22 cellular contexts compared by ENCODE assay signal in genomic region chr6:150662814-150663213, GRCh38.
DNase-seq lines count a peak whose midpoint lies in the region; ATAC-seq and TF ChIP-seq lines count a peak whose summit lies in the region.
"Had no signal": no experiment of that assay in that cellular context is flagged by ENCODE, and none has a peak within 500 bp of the region (broad histone marks: within the 10 kb centered on the region; RNA-seq: fewer than 3 reads in every experiment).

No MANE protein-coding gene starts in this region.

- H3K36me3 Mint-ChIP-seq in nephron (ENCODE audit: low read depth), result peaks cover 34% of the 10 kb centered on the region
- H3K36me3 Mint-ChIP-seq: CD14-positive monocyte; CD4-positive, alpha-beta memory T cell had no signal

- H3K27me3 ChIP-seq in liver (ENCODE audit: control insufficient read depth in 4 of 4, insufficient read depth in 4 of 4, low read length in 3 of 4) (no peaks in the 10 kb centered on the region), osteoblast (ENCODE audit: insufficient read depth, low read length) (peaks cover 2% of the 10 kb centered on the region)
- H3K27me3 ChIP-seq: BLaER1 had no signal

- no peaks in the 10 kb centered on the region for H3K4me1 ChIP-seq in liver (ENCODE audit: control insufficient read depth in 4 of 4, insufficient read depth in 4 of 4, low read length in 3 of 4)
- H3K4me1 ChIP-seq in osteoblast (ENCODE audit: insufficient read depth, low read length), result no peaks in the 10 kb centered on the region
- H3K4me1 ChIP-seq: A549 had no signal

- no peak for ATAC-seq in HG03342 (IDR thresholded peaks at IDR 0.05; ENCODE audit: unreplicated experiment)
- ATAC-seq: A549, HCT116 had no signal

- no peaks in the 10 kb centered on the region for H3K36me3 ChIP-seq in liver (ENCODE audit: control insufficient read depth in 4 of 4, insufficient read depth in 3 of 4, low read depth in 1 of 4, low read length in 3 of 4)
- H3K36me3 ChIP-seq in osteoblast (ENCODE audit: insufficient read depth, low read length), result no peaks in the 10 kb centered on the region
- H3K36me3 ChIP-seq: BLaER1 had no signal

- TF ChIP-seq CTCF in liver (IDR thresholded peaks at IDR 0.05; ENCODE audit: low read depth, low read length, missing input control), result no peak
- no peak for TF ChIP-seq CTCF in nephron (IDR thresholded peaks at IDR 0.05; ENCODE audit: unreplicated experiment in 3 of 3)
- TF ChIP-seq CTCF in osteoblast (IDR thresholded peaks at IDR 0.05; ENCODE audit: extremely low read depth, low read depth, low read length), result no peak

- H3K27ac Mint-ChIP-seq in nephron, result peak overlapping the region; percentile 48 to 73 (median 53)
- H3K27ac Mint-ChIP-seq: CD14-positive monocyte; CD4-positive, alpha-beta memory T cell; HFFc6 had no signal

- H3K4me3 ChIP-seq in liver (ENCODE audit: low read depth in 1 of 3, low read length in 3 of 3) (no peak overlapping the region), osteoblast (ENCODE audit: insufficient read depth, low read length) (no peak overlapping the region)
- H3K4me3 ChIP-seq: A549, BLaER1 had no signal

- 42% methylated on average over 5 of the region's 5 CpGs for WGBS in liver

- H3K27me3 Mint-ChIP-seq in nephron (ENCODE audit: low read depth), result no peaks in the 10 kb centered on the region
- H3K27me3 Mint-ChIP-seq: CD4-positive, alpha-beta memory T cell; IgD-negative memory B cell had no signal

- no peak for TF ChIP-seq RAD21 in liver (IDR thresholded peaks at IDR 0.05)

- H3K27ac ChIP-seq in liver (ENCODE audit: low read depth in 1 of 2, low read length in 2 of 2), result no peak overlapping the region
- no peak overlapping the region for H3K27ac ChIP-seq in osteoblast (ENCODE audit: low read depth, low read length)
- H3K27ac ChIP-seq: 22Rv1, A549, BLaER1 had no signal

- no peaks in the 10 kb centered on the region for H4K20me1 ChIP-seq in osteoblast (ENCODE audit: insufficient read depth, low read length)
- H4K20me1 ChIP-seq: BLaER1 had no signal

- no peaks in the 10 kb centered on the region for H3K9me3 ChIP-seq in liver (ENCODE audit: control insufficient read depth in 4 of 4, low read length in 3 of 4)
- no peaks in the 10 kb centered on the region for H3K9me3 ChIP-seq in osteoblast (ENCODE audit: low read depth, low read length)
- H3K9me3 ChIP-seq: A549, BLaER1 had no signal

- no peaks in the 10 kb centered on the region for H3K9me3 Mint-ChIP-seq in nephron
- H3K9me3 Mint-ChIP-seq: CD4-positive, alpha-beta memory T cell; IgD-negative memory B cell had no signal

- no peak overlapping the region for H2AFZ ChIP-seq in osteoblast (ENCODE audit: low read length)

- no peak overlapping the region for H3K4me2 ChIP-seq in osteoblast (ENCODE audit: insufficient read depth, low read length)
- H3K4me2 ChIP-seq: A549, BLaER1 had no signal

- H3K4me1 Mint-ChIP-seq in nephron, result peaks cover 73% of the 10 kb centered on the region
- H3K4me1 Mint-ChIP-seq: CD14-positive monocyte had no signal

- no peak overlapping the region for H3K9ac ChIP-seq in liver (ENCODE audit: low read depth in 1 of 2, low read length in 2 of 2)
- H3K9ac ChIP-seq: BLaER1 had no signal

- no peaks in the 10 kb centered on the region for H3K79me2 ChIP-seq in osteoblast (ENCODE audit: insufficient read depth, low read length)

- H3K4me3 Mint-ChIP-seq in nephron, result no peak overlapping the region
- H3K4me3 Mint-ChIP-seq: CD14-positive monocyte; CD4-positive, alpha-beta memory T cell; HFFc6; IgD-negative memory B cell had no signal

- DNase-seq in NCI-H1105 treated with DMSO at 0.1 percent for 48 hours (lab: John Stamatoyannopoulos, UW) (peak; percentile 10), NCI-H1105 (lab: John Stamatoyannopoulos, UW) (no peak), osteoblast (ENCODE audit: insufficient read length, low spot score, missing footprints) (no peak), NCI-H1436 (lab: John Stamatoyannopoulos, UW) (no peak)
- DNase-seq: AML-193; CD4-positive, alpha-beta memory T cell; DMS153; DMS79; GDM1; GOT3; H7; HFFc6; KBM-7 had no signal

TF ChIP-seq in liver, 16 proteins besides CTCF, POLR2A, EP300 and RAD21:
- no peak for TF ChIP-seq ZBTB33 (IDR thresholded peaks at IDR 0.05)
- peak; percentile 76 for TF ChIP-seq NR2F2 (IDR thresholded peaks at IDR 0.05)
- TF ChIP-seq SP1 (IDR thresholded peaks at IDR 0.05), result no peak
- peak in 1 of 2 donors; percentile 5 for TF ChIP-seq RXRA (IDR thresholded peaks at IDR 0.05)
- TF ChIP-seq MAX (IDR thresholded peaks at IDR 0.05), result no peak
